Comparison of ENCODE assay signal across 17 cellular contexts in the genomic region with DNA sequence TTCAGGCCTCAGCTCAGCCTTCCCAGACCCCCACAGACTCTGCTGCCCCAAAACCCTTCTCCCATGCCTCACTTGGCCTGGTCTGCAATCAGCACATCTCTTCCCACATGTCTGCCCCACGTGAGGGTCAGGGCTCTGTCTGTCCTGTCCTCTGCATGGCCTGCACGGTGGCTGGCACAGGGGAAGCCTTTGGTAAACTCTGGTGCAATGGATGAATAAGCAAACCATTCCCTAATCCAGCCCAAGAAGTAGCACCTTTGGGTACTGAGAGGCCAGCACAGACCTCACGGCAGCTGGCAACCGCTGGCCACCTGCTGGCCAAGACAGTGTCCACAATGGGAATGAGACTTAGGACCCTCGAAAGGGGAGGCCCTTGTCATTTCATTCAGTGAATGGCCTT. TPM values are rescaled to one million over a fixed set of nuclear protein-coding genes. Genes with fewer than 3 reads are reported as not detected.
A peak's percentile ranks its signal among the peaks of the same experiment; 100 is the strongest.
DNase-seq lines count a peak whose midpoint lies in the region; ATAC-seq and TF ChIP-seq lines count a peak whose summit lies in the region.
"Had no signal": no experiment of that assay in that cellular context is flagged by ENCODE, and none has a peak within 500 bp of the region (broad histone marks: within the 10 kb centered on the region; RNA-seq: fewer than 3 reads in every experiment).

No MANE protein-coding gene starts in this region.

- no peak overlapping the region for H2BK120ac ChIP-seq in mesendoderm (ENCODE audit: low read depth, low read length)

- no peak overlapping the region for H3K4me3 Mint-ChIP-seq in osteocyte (ENCODE audit: unreplicated experiment)

- ATAC-seq in Right ventricle myocardium superior (ENCODE audit: poor library complexity) (no peak), Right ventricle myocardium inferior (no peak), heart right ventricle (no peak)
- ATAC-seq: left colon, SK-N-SH treated with all-trans-retinoic acid at 6 μM for 48 hours had no signal

- intact Hi-C loops in Right ventricle myocardium superior (cut with DNase I) = no loop called here
- intact Hi-C loops in Right ventricle myocardium inferior (cut with DNase I) = no loop called here
- intact Hi-C loops in heart right ventricle (cut with DNase I) = loop anchor here in 2 of 10 donors (2.0 to 5.0 kb wide), 2 partner anchors 37 to 38 kb away; no protein-coding TSS in a partner anchor
- intact Hi-C loops in vagina (cut with DNase I) = no loop called here

- H3K36me3 ChIP-seq in heart right ventricle = peaks cover 0 to 22% (median 0%) of the 10 kb centered on the region in 9 donors
- H3K36me3 ChIP-seq in vagina = no peaks in the 10 kb centered on the region
- H3K36me3 ChIP-seq in mesendoderm (ENCODE audit: control insufficient read depth, insufficient read depth, low read length) = no peaks in the 10 kb centered on the region
- H3K36me3 ChIP-seq: BLaER1 treated with 17β-estradiol and CSF1 and Interleukin-3, amounts not matched to agents 10 nM and 100 nM had no signal

- no peak overlapping the region for H3K18ac ChIP-seq in mesendoderm (ENCODE audit: low read length)

- no peak overlapping the region for H3K56ac ChIP-seq in mesendoderm (ENCODE audit: low read length)

- H3K4me1 ChIP-seq in heart right ventricle = peaks cover 55 to 89% (median 72%) of the 10 kb centered on the region in 9 donors
- peaks cover 49% of the 10 kb centered on the region for H3K4me1 ChIP-seq in vagina
- no peaks in the 10 kb centered on the region for H3K4me1 ChIP-seq in mesendoderm (ENCODE audit: control insufficient read depth, low read depth, low read length)

- no peak overlapping the region for H3K4me3 ChIP-seq in heart right ventricle
- H3K4me3 ChIP-seq in vagina = no peak overlapping the region
- no peak overlapping the region for H3K4me3 ChIP-seq in mesendoderm (ENCODE audit: low read length)
- H3K4me3 ChIP-seq: BLaER1 treated with 17β-estradiol and CSF1 and Interleukin-3, amounts not matched to agents 10 nM and 100 nM; MG63; testis had no signal

- TF ChIP-seq CTCF in heart right ventricle (IDR thresholded peaks at IDR 0.05) (no peak), osteocyte (IDR thresholded peaks at IDR 0.05) (no peak), vagina (IDR thresholded peaks at IDR 0.05) (no peak)

- H3K27me3 ChIP-seq in heart right ventricle (no peaks in the 10 kb centered on the region), vagina (no peaks in the 10 kb centered on the region), mesendoderm (ENCODE audit: insufficient read depth, low read length, poor library complexity) (no peaks in the 10 kb centered on the region)
- H3K27me3 ChIP-seq: BLaER1 treated with 17β-estradiol and CSF1 and Interleukin-3, amounts not matched to agents 10 nM and 100 nM; MG63; testis had no signal

- no peak overlapping the region for H2BK5ac ChIP-seq in mesendoderm (ENCODE audit: low read length)

- H3K36me3 Mint-ChIP-seq in osteocyte (ENCODE audit: unreplicated experiment) = peaks cover 31% of the 10 kb centered on the region

- no peak overlapping the region for H3K9ac ChIP-seq in mesendoderm (ENCODE audit: low read length)
- H3K9ac ChIP-seq: BLaER1 treated with 17β-estradiol and CSF1 and Interleukin-3, amounts not matched to agents 10 nM and 100 nM had no signal

- H3K79me2 ChIP-seq in mesendoderm (ENCODE audit: control insufficient read depth, insufficient read depth, low read length) = no peaks in the 10 kb centered on the region

- no peak overlapping the region for H4K8ac ChIP-seq in mesendoderm (ENCODE audit: low read depth, low read length)

- H4K5ac ChIP-seq in mesendoderm (ENCODE audit: low read length) = no peak overlapping the region

- no peak for TF ChIP-seq POLR2A in vagina (IDR thresholded peaks at IDR 0.05)

- H3K4me2 ChIP-seq in mesendoderm (ENCODE audit: low read length) = no peak overlapping the region

- H3K27me3 Mint-ChIP-seq in osteocyte (ENCODE audit: unreplicated experiment) = no peaks in the 10 kb centered on the region

- no peak overlapping the region for H2BK15ac ChIP-seq in mesendoderm (replicated peaks; ENCODE audit: low read depth)

- H3K4ac ChIP-seq in mesendoderm (ENCODE audit: low read depth, low read length) = no peak overlapping the region

- H3K27ac ChIP-seq in heart right ventricle = peak overlapping the region; percentile 89 to 99 (median 95)
- H3K27ac ChIP-seq in vagina = peak overlapping the region; percentile 61
- no peak overlapping the region for H3K27ac ChIP-seq in mesendoderm (ENCODE audit: low read depth, low read length)
- H3K27ac ChIP-seq: BLaER1 treated with 17β-estradiol and CSF1 and Interleukin-3, amounts not matched to agents 10 nM and 100 nM had no signal

- DNase-seq in Right ventricle myocardium superior (peak; percentile 24), Right ventricle myocardium inferior (ENCODE audit: missing footprints) (no peak), heart right ventricle (no peak), osteocyte (ENCODE audit: extremely low spot score, unreplicated experiment) (no peak), vagina (ENCODE audit: extremely low spot score in 2 of 2) (no peak), SKM-1 (lab: John Stamatoyannopoulos, UW; ENCODE audit: unreplicated experiment) (no peak), mesendoderm (no peak)
- DNase-seq in activated CD8-positive, alpha-beta memory T cell treated with anti-CD3 and anti-CD28 coated beads, Interleukin-2, amount 50 U/mL, for 48 hours = no peak
- DNase-seq: activated CD4-positive, alpha-beta T cell treated with anti-CD3 and anti-CD28 coated beads for 1 hour; activated effector memory CD4-positive, alpha-beta T cell treated with Interleukin-2 at 50 U/mL for 16 hours; cerebellar nuclear complex; left colon; MG63; small intestine; testis had no signal

- H3K9me3 Mint-ChIP-seq in osteocyte (ENCODE audit: unreplicated experiment) = peaks cover 7% of the 10 kb centered on the region

- whole genome bisulfite sequencing in heart right ventricle, 2 donors = 77 to 80% methylated on average over 5 of the region's 5 CpGs
- WGBS in mesendoderm (ENCODE audit: extremely low coverage, insufficient coverage, low lambda C conversion rate) = no CpG with 5 or more reads among the region's 5 CpGs

- H3K4me1 Mint-ChIP-seq in osteocyte (ENCODE audit: unreplicated experiment) = peaks cover 61% of the 10 kb centered on the region

- no peak overlapping the region for H2AK5ac ChIP-seq in mesendoderm (ENCODE audit: low read length)

- H3K9me3 ChIP-seq in heart right ventricle = peaks cover 0 to 8% (median 0%) of the 10 kb centered on the region in 11 donors
- no peaks in the 10 kb centered on the region for H3K9me3 ChIP-seq in vagina
- H3K9me3 ChIP-seq: testis had no signal

- no peaks in the 10 kb centered on the region for H3K79me1 ChIP-seq in mesendoderm (ENCODE audit: low read length)

- H3K23ac ChIP-seq in mesendoderm (ENCODE audit: low read length) = no peak overlapping the region

- peak overlapping the region; percentile 93 for H3K27ac Mint-ChIP-seq in osteocyte (ENCODE audit: unreplicated experiment)

RNA-seq across cellular contexts. Expression of a gene that starts 27.7 kb away (rescaled TPM):
- 33.0 TPM for total RNA-seq in Right ventricle myocardium superior
- 31.7 TPM for total RNA-seq in Right ventricle myocardium inferior
- total RNA-seq in heart right ventricle = 10 to 100 TPM; 19.6 to 47.9 (median 23.9) TPM
- 10 to 100 TPM; 36.0 to 56.3 TPM for polyA plus RNA-seq in heart right ventricle
- 69.8 and 73.4 TPM in 2 replicates for total RNA-seq in osteocyte
- 59.7 TPM for total RNA-seq in vagina
- 1.5 TPM for polyA plus RNA-seq in mesendoderm (2013, experiment 1 of 2)
- 1.1 TPM for polyA plus RNA-seq in mesendoderm (2013, experiment 2 of 2)
